Comparison of ENCODE assay signal across 23 cellular contexts in the genomic region with DNA sequence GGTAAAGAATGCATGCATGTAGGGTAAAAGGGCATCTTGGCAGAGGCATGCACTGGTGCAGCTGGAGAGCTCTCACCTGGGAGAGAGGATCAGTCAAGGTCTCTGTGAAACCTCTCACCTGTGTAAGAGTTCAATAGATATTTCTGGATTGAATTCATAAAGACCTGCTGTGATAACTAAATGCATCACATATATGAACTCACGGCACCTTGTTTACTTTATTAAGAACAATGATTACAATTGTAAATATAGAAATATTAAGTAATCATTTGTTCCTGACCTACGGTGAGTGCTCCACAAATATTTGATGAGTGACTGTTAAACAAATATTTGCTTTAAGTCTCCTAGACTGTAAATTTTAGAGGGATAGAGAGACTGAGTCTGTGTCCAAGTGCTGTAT.
DNase-seq lines count a peak whose midpoint lies in the region; ATAC-seq and TF ChIP-seq lines count a peak whose summit lies in the region.
"Had no signal": no experiment of that assay in that cellular context is flagged by ENCODE, and none has a peak within 500 bp of the region (broad histone marks: within the 10 kb centered on the region; RNA-seq: fewer than 3 reads in every experiment).

No MANE protein-coding gene starts in this region.

- H3K27me3 ChIP-seq in RWPE2 (ENCODE audit: insufficient read depth, poor library complexity, severe bottlenecking) = peaks cover 2% of the 10 kb centered on the region
- no peaks in the 10 kb centered on the region for H3K27me3 ChIP-seq in tibial artery

- H3K27ac ChIP-seq in RWPE2 (ENCODE audit: poor library complexity, severe bottlenecking) (no peak overlapping the region), tibial artery (peak overlapping the region; percentile 47 to 58)
- H3K27ac ChIP-seq: 22Rv1, C4-2B, KMS-11 had no signal

- no peaks in the 10 kb centered on the region for H3K9me3 Mint-ChIP-seq in osteocyte (ENCODE audit: unreplicated experiment)
- H3K9me3 Mint-ChIP-seq: H9, T-cell had no signal

- no peaks in the 10 kb centered on the region for H3K4me1 Mint-ChIP-seq in osteocyte (ENCODE audit: unreplicated experiment)
- H3K4me1 Mint-ChIP-seq: H9, T-cell had no signal

- no peaks in the 10 kb centered on the region for H3K36me3 Mint-ChIP-seq in osteocyte (ENCODE audit: unreplicated experiment)
- H3K36me3 Mint-ChIP-seq: T-cell had no signal

- no peak overlapping the region for H3K27ac Mint-ChIP-seq in osteocyte (ENCODE audit: unreplicated experiment)
- H3K27ac Mint-ChIP-seq: H9, T-cell had no signal

- intact Hi-C loops in tibial artery (cut with DNase I; ENCODE audit: low total_unique reads) = no loop called here

- peaks cover 8% of the 10 kb centered on the region for H3K27me3 Mint-ChIP-seq in osteocyte (ENCODE audit: unreplicated experiment)

- no peaks in the 10 kb centered on the region for H3K4me1 ChIP-seq in RWPE2 (ENCODE audit: insufficient read depth, poor library complexity, severe bottlenecking)
- H3K4me1 ChIP-seq in tibial artery = peaks cover 0 to 51% (median 5%) of the 10 kb centered on the region in 4 donors

- peak; percentile 42 for ATAC-seq in RWPE2 (ENCODE audit: low read depth)
- ATAC-seq: SK-N-SH treated with all-trans-retinoic acid at 6 μM for 48 hours, T-cell had no signal

- no peak overlapping the region for H3K4me3 Mint-ChIP-seq in osteocyte (ENCODE audit: unreplicated experiment)
- H3K4me3 Mint-ChIP-seq: H9, T-cell had no signal

- H3K4me3 ChIP-seq in RWPE2 (ENCODE audit: severe bottlenecking) = no peak overlapping the region
- no peak overlapping the region for H3K4me3 ChIP-seq in tibial artery

- H3K9me3 ChIP-seq in RWPE2 (ENCODE audit: severe bottlenecking) (no peaks in the 10 kb centered on the region), tibial artery (no peaks in the 10 kb centered on the region)

- H3K36me3 ChIP-seq in RWPE2 (ENCODE audit: low read depth) (no peaks in the 10 kb centered on the region), tibial artery (no peaks in the 10 kb centered on the region)

- DNase-seq in DMS153 (lab: John Stamatoyannopoulos, UW) (peak; percentile 13), DMS153 treated with DMSO at 0.1 percent for 48 hours (lab: John Stamatoyannopoulos, UW; ENCODE audit: unreplicated experiment) (no peak), NCI-H2029 (lab: John Stamatoyannopoulos, UW) (peak; percentile 73), RWPE2 (ENCODE audit: low spot score) (no peak), tibial artery (no peak), T-helper 1 cell (no peak), T-helper 2 cell (no peak), osteocyte (ENCODE audit: extremely low spot score, unreplicated experiment) (no peak)
- DNase-seq: AML-193, GDM1, H9, NCI-H1436 treated with DMSO at 0.1 percent for 48 hours, NCI-H2107, NCI-H2227 treated with DMSO at 0.1 percent for 48 hours, NCI-H526, OCI-M1, RPMI8226, SIG-M5, T-cell had no signal

- TF ChIP-seq CTCF in RWPE2 (IDR thresholded peaks at IDR 0.05; ENCODE audit: poor library complexity, severe bottlenecking) (no peak), tibial artery (IDR thresholded peaks at IDR 0.05) (no peak), osteocyte (IDR thresholded peaks at IDR 0.05) (no peak)

Comparison
In these comparisons a context has a peak if more than half of its experiments do, and no peak if none do; other contexts are left out.
1. DNase-seq: peak in DMS153 (single experiment) and NCI-H2029 (single experiment); none in DMS153 treated with DMSO at 0.1 percent for 48 hours (single experiment), RWPE2 (single experiment), tibial artery (0 of 2), T-helper 1 cell (0 of 5), T-helper 2 cell (0 of 5) and osteocyte (single experiment).